1 cellular context compared by ENCODE assay signal in the genomic region with DNA sequence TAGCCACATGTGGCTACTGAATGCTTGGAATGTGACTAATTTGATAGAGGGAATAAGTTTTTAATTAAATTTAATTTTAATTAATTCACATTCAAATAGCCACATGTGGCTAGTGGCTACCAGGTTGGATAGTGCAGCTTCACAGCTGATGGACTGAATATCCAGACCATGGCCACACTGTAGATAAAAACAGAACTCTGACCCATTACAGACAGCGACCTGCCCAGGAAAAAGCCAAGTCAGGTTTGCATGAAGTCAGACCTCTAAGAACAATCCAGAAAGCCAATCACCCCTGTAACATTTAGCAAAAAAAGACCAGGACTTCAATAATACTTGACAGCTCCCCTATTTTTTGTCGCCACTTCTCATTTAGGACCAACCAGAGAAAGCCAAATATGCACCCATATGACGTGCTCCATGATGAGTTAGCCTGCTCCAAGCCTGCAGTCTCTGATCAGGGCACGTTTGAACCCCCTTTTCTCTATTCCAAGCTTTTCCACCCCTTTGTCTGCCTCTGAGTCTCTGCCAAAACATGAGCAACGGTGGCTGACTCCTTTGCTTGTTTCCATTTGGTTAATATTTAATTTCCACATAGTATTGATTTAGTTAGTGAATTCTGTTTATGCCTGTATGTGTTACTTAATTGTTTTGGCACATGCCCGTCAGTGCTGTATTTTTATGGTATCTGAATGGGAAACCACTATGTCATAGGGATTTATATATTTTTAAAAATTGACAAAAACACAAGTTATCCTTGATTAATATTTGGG.
TF ChIP-seq lines count a peak whose summit lies in the region.

No MANE protein-coding gene starts in this region.

TF ChIP-seq in SK-N-SH treated with all-trans-retinoic acid at 6 μM for 48 hours, 23 proteins besides CTCF, POLR2A, EP300 and RAD21 (continued from another document):
- TF ChIP-seq ZC3H10 (CRISPR knock-in tag; IDR thresholded peaks at IDR 0.05), result no peak
- no peak for TF ChIP-seq ZNF70 (CRISPR knock-in tag; IDR thresholded peaks at IDR 0.05)
- TF ChIP-seq BACH2 (CRISPR knock-in tag; IDR thresholded peaks at IDR 0.05; ENCODE audit: borderline replicate concordance), result no peak
- TF ChIP-seq, protein P1, sequence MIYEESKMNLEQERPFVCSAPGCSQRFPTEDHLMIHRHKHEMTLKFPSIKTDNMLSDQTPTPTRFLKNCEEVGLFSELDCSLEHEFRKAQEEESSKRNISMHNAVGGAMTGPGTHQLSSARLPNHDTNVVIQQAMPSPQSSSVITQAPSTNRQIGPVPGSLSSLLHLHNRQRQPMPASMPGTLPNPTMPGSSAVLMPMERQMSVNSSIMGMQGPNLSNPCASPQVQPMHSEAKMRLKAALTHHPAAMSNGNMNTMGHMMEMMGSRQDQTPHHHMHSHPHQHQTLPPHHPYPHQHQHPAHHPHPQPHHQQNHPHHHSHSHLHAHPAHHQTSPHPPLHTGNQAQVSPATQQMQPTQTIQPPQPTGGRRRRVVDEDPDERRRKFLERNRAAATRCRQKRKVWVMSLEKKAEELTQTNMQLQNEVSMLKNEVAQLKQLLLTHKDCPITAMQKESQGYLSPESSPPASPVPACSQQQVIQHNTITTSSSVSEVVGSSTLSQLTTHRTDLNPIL (CRISPR knock-in tag; IDR thresholded peaks at IDR 0.05; ENCODE audit: low read depth), result no peak
- no peak for TF ChIP-seq CSRNP3 (CRISPR knock-in tag; IDR thresholded peaks at IDR 0.05)
- TF ChIP-seq GLIS3 (CRISPR knock-in tag; IDR thresholded peaks at IDR 0.05), result no peak
- no peak for TF ChIP-seq SNAI2 (CRISPR knock-in tag; IDR thresholded peaks at IDR 0.05)
- TF ChIP-seq, protein P2, sequence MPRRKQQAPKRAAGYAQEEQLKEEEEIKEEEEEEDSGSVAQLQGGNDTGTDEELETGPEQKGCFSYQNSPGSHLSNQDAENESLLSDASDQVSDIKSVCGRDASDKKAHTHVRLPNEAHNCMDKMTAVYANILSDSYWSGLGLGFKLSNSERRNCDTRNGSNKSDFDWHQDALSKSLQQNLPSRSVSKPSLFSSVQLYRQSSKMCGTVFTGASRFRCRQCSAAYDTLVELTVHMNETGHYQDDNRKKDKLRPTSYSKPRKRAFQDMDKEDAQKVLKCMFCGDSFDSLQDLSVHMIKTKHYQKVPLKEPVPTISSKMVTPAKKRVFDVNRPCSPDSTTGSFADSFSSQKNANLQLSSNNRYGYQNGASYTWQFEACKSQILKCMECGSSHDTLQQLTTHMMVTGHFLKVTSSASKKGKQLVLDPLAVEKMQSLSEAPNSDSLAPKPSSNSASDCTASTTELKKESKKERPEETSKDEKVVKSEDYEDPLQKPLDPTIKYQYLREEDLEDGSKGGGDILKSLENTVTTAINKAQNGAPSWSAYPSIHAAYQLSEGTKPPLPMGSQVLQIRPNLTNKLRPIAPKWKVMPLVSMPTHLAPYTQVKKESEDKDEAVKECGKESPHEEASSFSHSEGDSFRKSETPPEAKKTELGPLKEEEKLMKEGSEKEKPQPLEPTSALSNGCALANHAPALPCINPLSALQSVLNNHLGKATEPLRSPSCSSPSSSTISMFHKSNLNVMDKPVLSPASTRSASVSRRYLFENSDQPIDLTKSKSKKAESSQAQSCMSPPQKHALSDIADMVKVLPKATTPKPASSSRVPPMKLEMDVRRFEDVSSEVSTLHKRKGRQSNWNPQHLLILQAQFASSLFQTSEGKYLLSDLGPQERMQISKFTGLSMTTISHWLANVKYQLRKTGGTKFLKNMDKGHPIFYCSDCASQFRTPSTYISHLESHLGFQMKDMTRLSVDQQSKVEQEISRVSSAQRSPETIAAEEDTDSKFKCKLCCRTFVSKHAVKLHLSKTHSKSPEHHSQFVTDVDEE (CRISPR knock-in tag; IDR thresholded peaks at IDR 0.05), result no peak
- TF ChIP-seq ISL1 (CRISPR knock-in tag; IDR thresholded peaks at IDR 0.05), result peak; percentile 66
- TF ChIP-seq ESRRG (CRISPR knock-in tag; IDR thresholded peaks at IDR 0.05), result no peak
- no peak for TF ChIP-seq PPARA (CRISPR knock-in tag; IDR thresholded peaks at IDR 0.05; ENCODE audit: borderline replicate concordance)
